14 cellular contexts compared by ENCODE assay signal in genomic region chr18:13589943-13590342, GRCh38.
"Had no signal": no experiment of that assay in that cellular context is flagged by ENCODE, and none has a peak within 500 bp of the region (broad histone marks: within the 10 kb centered on the region; RNA-seq: fewer than 3 reads in every experiment).

No MANE protein-coding gene starts in this region.

- H3K9me3 Mint-ChIP-seq: activated naive CD4-positive, alpha-beta T cell treated with anti-CD3 and anti-CD28 coated beads, Interleukin-2, amount 50 U/mL, for 24 hours; central memory CD8-positive, alpha-beta T cell had no signal

- H3K4me3 ChIP-seq: sigmoid colon, spleen, thyroid gland, vagina had no signal

- DNase-seq: activated CD4-positive, alpha-beta T cell treated with anti-CD3 and anti-CD28 coated beads for 4 hours; cortex of kidney; effector CD4-positive, alpha-beta T cell; foreskin fibroblast; hippocampal formation; mesendoderm; sigmoid colon; spleen; T-helper 2 cell; thyroid gland had no signal

- H3K27ac ChIP-seq: sigmoid colon, thyroid gland, vagina had no signal

- H3K36me3 Mint-ChIP-seq: brain had no signal

- H3K4me1 ChIP-seq: vagina had no signal

- H3K9me3 ChIP-seq: sigmoid colon, thyroid gland, vagina had no signal

- H3K36me3 ChIP-seq: sigmoid colon, spleen, thyroid gland, vagina had no signal

- H3K27ac Mint-ChIP-seq: activated naive CD4-positive, alpha-beta T cell treated with anti-CD3 and anti-CD28 coated beads, Interleukin-2, amount 50 U/mL, for 24 hours; brain had no signal

- H3K27me3 ChIP-seq: sigmoid colon, spleen, thyroid gland, vagina had no signal

- H3K27me3 Mint-ChIP-seq: activated naive CD4-positive, alpha-beta T cell treated with anti-CD3 and anti-CD28 coated beads, Interleukin-2, amount 50 U/mL, for 24 hours; brain; central memory CD8-positive, alpha-beta T cell had no signal

- H3K4me3 Mint-ChIP-seq: activated naive CD4-positive, alpha-beta T cell treated with anti-CD3 and anti-CD28 coated beads, Interleukin-2, amount 50 U/mL, for 24 hours; brain; central memory CD8-positive, alpha-beta T cell had no signal
